ENCODE assay signal across 24 cellular contexts in genomic region chrX:151073767-151074166, GRCh38.
"Had no signal": no experiment of that assay in that cellular context is flagged by ENCODE, and none has a peak within 500 bp of the region (broad histone marks: within the 10 kb centered on the region; RNA-seq: fewer than 3 reads in every experiment).

No MANE protein-coding gene starts in this region.

- H3K27ac ChIP-seq: stomach, suprapubic skin, testis, thoracic aorta, tibial artery, tibial nerve, transverse colon, upper lobe of left lung, upper lobe of right lung, uterus, vagina had no signal

- H3K9me3 ChIP-seq: stomach, suprapubic skin, testis, thoracic aorta, tibial artery, tibial nerve, transverse colon, upper lobe of left lung, upper lobe of right lung, uterus, vagina had no signal

- DNase-seq: stimulated activated CD4-positive, alpha-beta T cell treated with anti-CD3 and anti-CD28 coated beads, Interleukin-2, amount 100 ng/mL, for 48 hours; stimulated activated CD4-positive, alpha-beta T cell treated with anti-CD3 and anti-CD28 coated beads, Interleukin-4, amount 100 ng/mL, for 1 hour; stimulated activated CD4-positive, alpha-beta T cell treated with anti-CD3 and anti-CD28 coated beads, Interleukin-4, amount 100 ng/mL, for 24 hours; stimulated activated CD4-positive, alpha-beta T cell treated with anti-CD3 and anti-CD28 coated beads, Interleukin-4, amount 100 ng/mL, for 4 hours; stimulated activated CD8-positive, alpha-beta memory T cell treated with anti-CD3 and anti-CD28 coated beads, Interleukin-4, amount 100 ng/mL, for 48 hours; stimulated activated naive B cell treated with anti-CD40 and anti-IgM and Interleukin-4, amounts not matched to agents 10 μg/mL and 1 μg/mL and 100 μg/mL, for 72 hours; stimulated activated naive CD4-positive, alpha-beta T cell; stimulated activated naive CD4-positive, alpha-beta T cell treated with Interleukin-2 at 50 U/mL for 16 hours; stimulated activated naive CD8-positive, alpha-beta T cell treated with anti-CD3 and anti-CD28 coated beads, Interleukin-15, amount 100 ng/mL, for 72 hours; stimulated activated naive CD8-positive, alpha-beta T cell treated with anti-CD3 and anti-CD28 coated beads, Interleukin-15, Interleukin-2, amounts not matched to agents 100 U/mL and 50 U/mL, for 24 hours; stomach; substantia nigra; testis; tibial artery; transverse colon; trophoblast cell; upper lobe of right lung; uterus had no signal

- H3K4me3 ChIP-seq: stomach, suprapubic skin, testis, thoracic aorta, tibial artery, tibial nerve, transverse colon, upper lobe of left lung, upper lobe of right lung, uterus, vagina had no signal

- H3K27me3 ChIP-seq: stomach, suprapubic skin, testis, tibial artery, tibial nerve, transverse colon, upper lobe of left lung, upper lobe of right lung, uterus, vagina had no signal

- FAIRE-seq: urothelium cell line had no signal

- H3K4me1 ChIP-seq: stomach, suprapubic skin, testis, tibial artery, tibial nerve, transverse colon, upper lobe of left lung, upper lobe of right lung, uterus, vagina had no signal

- H3K36me3 ChIP-seq: stomach, suprapubic skin, thoracic aorta, tibial artery, tibial nerve, transverse colon, upper lobe of left lung, upper lobe of right lung, uterus, vagina had no signal
